10 cellular contexts compared by ENCODE assay signal in the genomic region with DNA sequence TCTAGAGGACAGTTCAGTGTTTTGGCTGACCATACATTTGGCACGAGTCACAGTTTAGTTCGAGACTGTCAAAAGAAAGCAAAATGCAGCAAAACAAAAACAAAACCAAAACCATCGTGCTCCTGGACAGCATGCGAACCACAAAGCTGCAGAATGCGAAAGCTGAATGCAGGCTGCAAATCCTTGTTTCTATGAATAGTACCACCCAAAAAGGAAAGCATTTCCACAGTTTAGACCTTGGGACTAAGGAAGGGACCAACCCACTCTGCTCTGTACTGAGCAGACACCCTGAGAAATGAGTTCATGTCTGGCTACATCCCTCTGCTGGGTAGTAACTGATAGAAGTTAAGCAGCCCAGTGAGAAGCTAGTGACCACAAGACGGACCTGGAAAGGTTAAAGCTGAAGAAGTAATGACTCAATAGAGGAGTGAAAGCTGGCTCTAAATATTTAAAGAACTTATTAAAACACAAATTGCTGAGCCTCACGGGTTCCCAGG. TPM values are rescaled to one million over a fixed set of nuclear protein-coding genes. Genes with fewer than 3 reads are reported as not detected.
DNase-seq lines count a peak whose midpoint lies in the region; ATAC-seq and TF ChIP-seq lines count a peak whose summit lies in the region.
"Had no signal": no experiment of that assay in that cellular context is flagged by ENCODE, and none has a peak within 500 bp of the region (broad histone marks: within the 10 kb centered on the region; RNA-seq: fewer than 3 reads in every experiment).

No MANE protein-coding gene starts in this region.

- POLR2A ChIA-PET in activated CD4-positive, alpha-beta memory T cell treated with anti-CD3 and anti-CD28 coated beads for 36 hours (lab: Charles Lee), result interaction anchor here (0.6 kb wide), 1 partner anchor 188 kb away, joined by 5 read pairs; the partner anchor contains the start of gene ANKRD31

- 65% methylated on average over 7 of the region's 7 CpGs for WGBS in right lobe of liver (ENCODE audit: insufficient coverage, low coverage, low lambda C conversion rate, missing lambda C conversion rate)

- H3K36me3 ChIP-seq in GM06990 (ENCODE audit: control insufficient read depth, insufficient read depth, low read length), result no peaks in the 10 kb centered on the region
- no peaks in the 10 kb centered on the region for H3K36me3 ChIP-seq in mucosa of rectum (ENCODE audit: control insufficient read depth in 2 of 2, insufficient read depth in 2 of 2, low read length in 2 of 2)
- H3K36me3 ChIP-seq in right lobe of liver, result no peaks in the 10 kb centered on the region

- ATAC-seq in GM21825 (IDR thresholded peaks at IDR 0.05; ENCODE audit: unreplicated experiment), result peak; percentile 36
- ATAC-seq in Right ventricle myocardium superior (ENCODE audit: poor library complexity), result no peak
- no peak for ATAC-seq in right lobe of liver
- ATAC-seq: esophagus mucosa had no signal

- intact Hi-C loops in activated CD4-positive, alpha-beta memory T cell treated with anti-CD3 and anti-CD28 coated beads for 36 hours (cut with micrococcal nuclease), result no loop called here
- intact Hi-C loops in Right ventricle myocardium superior (cut with DNase I) (no loop called here), posterior vena cava (cut with DNase I) (no loop called here), right lobe of liver (cut with DNase I) (no loop called here)

- H3K9me3 ChIP-seq in mucosa of rectum (ENCODE audit: control insufficient read depth in 2 of 2, low read length in 2 of 2), result no peaks in the 10 kb centered on the region
- no peaks in the 10 kb centered on the region for H3K9me3 ChIP-seq in right lobe of liver

- H3K9ac ChIP-seq in mucosa of rectum (ENCODE audit: low read depth in 1 of 2, low read length in 2 of 2), result no peak overlapping the region

- CTCF ChIA-PET in activated CD4-positive, alpha-beta memory T cell treated with anti-CD3 and anti-CD28 coated beads for 36 hours (lab: Charles Lee), result interaction anchor here (1.0 to 3.8 kb wide), 10 partner anchors 9 to 188 kb away, joined by 3 to 40 read pairs (median 4); partner anchors contain the start of gene ANKRD31

- H3K27me3 ChIP-seq in GM06990 (replicated peaks; ENCODE audit: control insufficient read depth, insufficient read depth, low read length) (no peaks in the 10 kb centered on the region), mucosa of rectum (ENCODE audit: control insufficient read depth in 2 of 2, insufficient read depth in 2 of 2, low read length in 2 of 2) (no peaks in the 10 kb centered on the region), right lobe of liver (no peaks in the 10 kb centered on the region)

- DNase-seq in GM06990 (ENCODE audit: extremely low read depth, insufficient read length), result no peak
- no peak for DNase-seq in activated CD4-positive, alpha-beta memory T cell treated with anti-CD3 and anti-CD28 coated beads for 36 hours
- DNase-seq in Right ventricle myocardium superior, result no peak
- DNase-seq in posterior vena cava (ENCODE audit: low spot score), result no peak
- no peak for DNase-seq in COR-L47 (lab: John Stamatoyannopoulos, UW)
- DNase-seq in right lobe of liver, result no peak
- DNase-seq: activated B cell treated with CpG ODN at 0.5 μM for 24 hours had no signal

- H3K4me1 ChIP-seq in mucosa of rectum (ENCODE audit: control insufficient read depth in 2 of 2, insufficient read depth in 2 of 2, low read length in 2 of 2) (peaks cover 26 to 27% of the 10 kb centered on the region in 2 donors), right lobe of liver (peaks cover 0 to 21% (median 0%) of the 10 kb centered on the region in 4 donors)

- H3K4me3 ChIP-seq in GM06990 (replicated peaks; ENCODE audit: low read depth, low read length) (peak overlapping the region; percentile 5; the same call in 1 of the 2 replicates), mucosa of rectum (ENCODE audit: low read length in 2 of 2) (peak overlapping the region; percentile 40 to 51), right lobe of liver (no peak overlapping the region)

- H3K36me3 Mint-ChIP-seq in activated CD4-positive, alpha-beta memory T cell treated with anti-CD3 and anti-CD28 coated beads for 36 hours, result peaks cover 14% of the 10 kb centered on the region

- H3K27ac ChIP-seq in mucosa of rectum (ENCODE audit: low read depth in 2 of 2, low read length in 2 of 2) (no peak overlapping the region), right lobe of liver (no peak overlapping the region)

- H3K9me3 Mint-ChIP-seq in activated CD4-positive, alpha-beta memory T cell treated with anti-CD3 and anti-CD28 coated beads for 36 hours, result no peaks in the 10 kb centered on the region
- H3K9me3 Mint-ChIP-seq: activated B cell treated with CpG ODN at 0.5 μM for 24 hours had no signal

- H3K4me3 Mint-ChIP-seq in activated CD4-positive, alpha-beta memory T cell treated with anti-CD3 and anti-CD28 coated beads for 36 hours, result peak overlapping the region; percentile 30
- H3K4me3 Mint-ChIP-seq: activated B cell treated with CpG ODN at 0.5 μM for 24 hours had no signal

- no peaks in the 10 kb centered on the region for H3K27me3 Mint-ChIP-seq in activated CD4-positive, alpha-beta memory T cell treated with anti-CD3 and anti-CD28 coated beads for 36 hours

- no peak for TF ChIP-seq CTCF in GM06990 (IDR thresholded peaks at IDR 0.05; ENCODE audit: insufficient read depth, low read length, poor library complexity, severe bottlenecking)
- TF ChIP-seq CTCF in right lobe of liver (IDR thresholded peaks at IDR 0.05), result no peak

- no peak for TF ChIP-seq POLR2A in right lobe of liver (IDR thresholded peaks at IDR 0.05)

- H3K27ac Mint-ChIP-seq in activated CD4-positive, alpha-beta memory T cell treated with anti-CD3 and anti-CD28 coated beads for 36 hours, result no peak overlapping the region
- H3K27ac Mint-ChIP-seq: activated B cell treated with CpG ODN at 0.5 μM for 24 hours had no signal

- H3K4me1 Mint-ChIP-seq in activated CD4-positive, alpha-beta memory T cell treated with anti-CD3 and anti-CD28 coated beads for 36 hours (ENCODE audit: low read depth), result peaks cover 62% of the 10 kb centered on the region

RNA-seq across cellular contexts. Expression of gene GCNT4, which starts 3.9 kb away (rescaled TPM):
- total RNA-seq in activated CD4-positive, alpha-beta memory T cell treated with anti-CD3 and anti-CD28 coated beads for 36 hours, result 1 to 10 TPM; 2.4 TPM
- 0.30 TPM for total RNA-seq in Right ventricle myocardium superior
- 1 to 10 TPM; 3.0 to 5.5 TPM for total RNA-seq in posterior vena cava
- 1 to 10 TPM in 3 of 6 experiments, under 1 TPM in 3; 0.35 to 2.0 (median 0.96) TPM for total RNA-seq in right lobe of liver
- total RNA-seq: activated B cell treated with CpG ODN at 0.5 μM for 24 hours had no signal

Comparison
In these comparisons a context has a peak if more than half of its experiments do, and no peak if none do; other contexts are left out.
1. H3K4me3 ChIP-seq: peak in GM06990 (single experiment) and mucosa of rectum (2 of 2); none in right lobe of liver (0 of 3).